In the genomic region with DNA sequence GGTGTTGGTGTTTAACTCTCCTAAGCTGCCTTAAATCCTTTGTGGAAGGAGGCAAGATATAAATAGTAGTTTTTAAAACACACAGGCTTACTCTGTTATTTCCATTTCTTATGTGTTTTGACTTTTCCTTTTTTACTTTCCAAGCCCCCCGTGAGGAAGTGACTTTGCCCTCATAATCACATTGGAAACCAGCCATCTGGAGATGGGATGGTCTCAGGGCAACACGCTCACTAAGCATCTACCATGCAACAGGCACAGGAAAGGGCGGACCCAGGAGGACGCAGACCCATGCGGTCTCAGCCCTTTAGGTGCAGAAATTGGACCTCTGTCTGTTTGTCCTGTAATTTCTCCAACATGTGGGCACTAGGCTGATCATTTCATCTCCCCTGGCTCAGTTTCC, we compare ENCODE assay signal across 14 cellular contexts.
DNase-seq lines count a peak whose midpoint lies in the region; ATAC-seq and TF ChIP-seq lines count a peak whose summit lies in the region.
"Had no signal": no experiment of that assay in that cellular context is flagged by ENCODE, and none has a peak within 500 bp of the region (broad histone marks: within the 10 kb centered on the region; RNA-seq: fewer than 3 reads in every experiment).

No MANE protein-coding gene starts in this region.

- no peaks in the 10 kb centered on the region for H3K36me3 ChIP-seq in mesendoderm (ENCODE audit: control insufficient read depth, insufficient read depth, low read length)
- H3K36me3 ChIP-seq in smooth muscle cell (ENCODE audit: low read depth), result no peaks in the 10 kb centered on the region
- H3K36me3 ChIP-seq: suprapubic skin had no signal

- 0 out of 2 replicates have a peak overlapping the region, but pooled peaks have one; percentile 26 for H3K14ac ChIP-seq in H9 (ENCODE audit: insufficient read depth, low read length)

- WGBS in H9 (ENCODE audit: extremely low coverage, insufficient read length, low lambda C conversion rate), result no CpG with 5 or more reads among the region's 5 CpGs
- WGBS in mesendoderm (ENCODE audit: extremely low coverage, insufficient coverage, low lambda C conversion rate), result no CpG with 5 or more reads among the region's 5 CpGs
- 53% methylated on average over 5 of the region's 5 CpGs for WGBS in smooth muscle cell (ENCODE audit: low lambda C conversion rate)

- H2BK5ac ChIP-seq in H9 (ENCODE audit: insufficient read length, low read length), result no peak overlapping the region
- peak overlapping the region; percentile 64 for H2BK5ac ChIP-seq in mesendoderm (ENCODE audit: low read length)

- no peak overlapping the region for H4K5ac ChIP-seq in H9 (ENCODE audit: insufficient read length, low read depth, low read length)
- peak overlapping the region; percentile 33 for H4K5ac ChIP-seq in mesendoderm (ENCODE audit: low read length)

- 0 out of 7 replicates have a peak overlapping the region, but pooled peaks of 1 of the 3 experiments have one; percentile 63 for H3K27ac Mint-ChIP-seq in H9
- peak overlapping the region in 4 of 5 experiments; percentile 53 to 81 (median 76) for H3K27ac Mint-ChIP-seq in brain
- H3K27ac Mint-ChIP-seq: activated CD4-positive, alpha-beta T cell treated with anti-CD3 and anti-CD28 coated beads, Interleukin-2, amount 10 ng/mL, durations not matched to agents 24 days and 14 days; natural killer cell treated with Interleukin-12 subunit alpha and Interleukin-12 subunit beta and Interleukin-15 and Interleukin-18, amount 100 ng/mL, for 72 hours had no signal

- H3K27ac ChIP-seq in H9 (ENCODE audit: insufficient read length, low read depth, low read length) (no peak overlapping the region), mesendoderm (ENCODE audit: low read depth, low read length) (no peak overlapping the region), smooth muscle cell (ENCODE audit: low read depth) (peak overlapping the region; percentile 68), RWPE1 (no peak overlapping the region)
- H3K27ac ChIP-seq: suprapubic skin had no signal

- H3K79me1 ChIP-seq in H9 (ENCODE audit: insufficient read depth, low read depth, low read length, poor library complexity, severe bottlenecking) (no peaks in the 10 kb centered on the region), mesendoderm (ENCODE audit: low read length) (no peaks in the 10 kb centered on the region)

- no peaks in the 10 kb centered on the region for H3K23me2 ChIP-seq in H9 (ENCODE audit: insufficient read length, low read depth, low read length, poor library complexity, severe bottlenecking)

- no peak overlapping the region for H2AFZ ChIP-seq in H9 (ENCODE audit: low read length)
- H2AFZ ChIP-seq in smooth muscle cell (ENCODE audit: low read depth), result no peak overlapping the region

- H3K36me3 Mint-ChIP-seq in H9 (ENCODE audit: insufficient read depth in 1 of 3, low read depth in 3 of 3) (no peaks in the 10 kb centered on the region), brain (no peaks in the 10 kb centered on the region)
- H3K36me3 Mint-ChIP-seq: natural killer cell treated with Interleukin-12 subunit alpha and Interleukin-12 subunit beta and Interleukin-15 and Interleukin-18, amount 100 ng/mL, for 72 hours had no signal

- TF ChIP-seq CTCF in H9 (conservative IDR thresholded peaks at IDR 0.05) (no peak), brain (conservative IDR thresholded peaks at IDR 0.05) (no peak), smooth muscle cell (IDR thresholded peaks at IDR 0.05; ENCODE audit: borderline replicate concordance, insufficient read depth, poor library complexity, severe bottlenecking) (no peak), RWPE1 (conservative IDR thresholded peaks at IDR 0.05; ENCODE audit: low read depth) (no peak)

- H4K8ac ChIP-seq in H9 (replicated peaks; ENCODE audit: insufficient read length, low read depth, low read length), result no peak overlapping the region
- H4K8ac ChIP-seq in mesendoderm (ENCODE audit: low read depth, low read length), result no peak overlapping the region

- H2BK120ac ChIP-seq in H9 (ENCODE audit: low read depth, low read length, poor library complexity, severe bottlenecking) (no peak overlapping the region), mesendoderm (ENCODE audit: low read depth, low read length) (no peak overlapping the region)

- H4K91ac ChIP-seq in H9 (ENCODE audit: insufficient read length, low read depth, low read length), result no peak overlapping the region

- H3K79me2 ChIP-seq in H9 (ENCODE audit: insufficient read depth, low read length) (no peaks in the 10 kb centered on the region), mesendoderm (ENCODE audit: control insufficient read depth, insufficient read depth, low read length) (no peaks in the 10 kb centered on the region), smooth muscle cell (ENCODE audit: low read depth) (peaks cover 95% of the 10 kb centered on the region)

- ATAC-seq in HG03571 (IDR thresholded peaks at IDR 0.05; ENCODE audit: unreplicated experiment), result no peak
- ATAC-seq: natural killer cell treated with Interleukin-12 subunit alpha and Interleukin-12 subunit beta and Interleukin-15 and Interleukin-18, amount 100 ng/mL, for 72 hours had no signal

- H3K4me3 Mint-ChIP-seq in H9, result no peak overlapping the region
- peak overlapping the region in 1 of 5 experiments; percentile 42 for H3K4me3 Mint-ChIP-seq in brain
- H3K4me3 Mint-ChIP-seq: activated CD4-positive, alpha-beta T cell treated with anti-CD3 and anti-CD28 coated beads, Interleukin-2, amount 10 ng/mL, durations not matched to agents 24 days and 14 days; central memory CD8-positive, alpha-beta T cell; natural killer cell treated with Interleukin-12 subunit alpha and Interleukin-12 subunit beta and Interleukin-15 and Interleukin-18, amount 100 ng/mL, for 72 hours had no signal

- H3K27me3 ChIP-seq in H9 (ENCODE audit: insufficient read depth, low read length) (no peaks in the 10 kb centered on the region), mesendoderm (ENCODE audit: insufficient read depth, low read length, poor library complexity) (no peaks in the 10 kb centered on the region), smooth muscle cell (ENCODE audit: low read depth) (no peaks in the 10 kb centered on the region)
- H3K27me3 ChIP-seq: suprapubic skin had no signal

- H3K4me1 ChIP-seq in H9 (ENCODE audit: insufficient read depth, low read length) (no peaks in the 10 kb centered on the region; the same call in 1 of the 2 replicates), mesendoderm (ENCODE audit: control insufficient read depth, low read depth, low read length) (peaks cover 14% of the 10 kb centered on the region), smooth muscle cell (ENCODE audit: low read depth) (peaks cover 43% of the 10 kb centered on the region)

- no peak overlapping the region for H2BK20ac ChIP-seq in H9 (ENCODE audit: low read depth, low read length, poor library complexity, severe bottlenecking)

- H3K18ac ChIP-seq in H9 (ENCODE audit: insufficient read length, low read depth, low read length), result no peak overlapping the region
- peak overlapping the region; percentile 13 for H3K18ac ChIP-seq in mesendoderm (ENCODE audit: low read length)

- peak overlapping the region; percentile 69 for H2BK12ac ChIP-seq in H9 (ENCODE audit: insufficient read length, low read depth, low read length)

- no peak overlapping the region for H2BK15ac ChIP-seq in H9 (ENCODE audit: low read depth, low read length)
- no peak overlapping the region for H2BK15ac ChIP-seq in mesendoderm (replicated peaks; ENCODE audit: low read depth)

- H3K27me3 Mint-ChIP-seq in H9 (ENCODE audit: low read depth) (peaks cover 39% of the 10 kb centered on the region), brain (peaks cover 8% of the 10 kb centered on the region)
- H3K27me3 Mint-ChIP-seq: activated CD4-positive, alpha-beta T cell treated with anti-CD3 and anti-CD28 coated beads, Interleukin-2, amount 10 ng/mL, durations not matched to agents 24 days and 14 days; central memory CD8-positive, alpha-beta T cell; natural killer cell treated with Interleukin-12 subunit alpha and Interleukin-12 subunit beta and Interleukin-15 and Interleukin-18, amount 100 ng/mL, for 72 hours had no signal

- peaks cover 9% of the 10 kb centered on the region for H3F3A ChIP-seq in smooth muscle cell (ENCODE audit: low read depth)

- H3K56ac ChIP-seq in H9 (ENCODE audit: insufficient read length, low read depth, low read length) (no peak overlapping the region), mesendoderm (ENCODE audit: low read length) (peak overlapping the region; percentile 69)

- H3K4me1 Mint-ChIP-seq in H9, result peaks cover 52 to 53% of the 10 kb centered on the region in 2 experiments
- peaks cover 94% of the 10 kb centered on the region for H3K4me1 Mint-ChIP-seq in brain
- H3K4me1 Mint-ChIP-seq: activated CD4-positive, alpha-beta T cell treated with anti-CD3 and anti-CD28 coated beads, Interleukin-2, amount 10 ng/mL, durations not matched to agents 24 days and 14 days; central memory CD8-positive, alpha-beta T cell had no signal

- H3K4ac ChIP-seq in H9 (ENCODE audit: low read depth, low read length), result no peak overlapping the region
- H3K4ac ChIP-seq in mesendoderm (ENCODE audit: low read depth, low read length), result no peak overlapping the region

- H3T11ph ChIP-seq in H9 (ENCODE audit: low read length), result no peak overlapping the region

- H2AK5ac ChIP-seq in H9 (ENCODE audit: insufficient read length, low read length), result no peak overlapping the region
- no peak overlapping the region for H2AK5ac ChIP-seq in mesendoderm (ENCODE audit: low read length)

- H3K9me3 ChIP-seq in H9 (ENCODE audit: control insufficient read depth, low read depth, low read length) (no peaks in the 10 kb centered on the region), smooth muscle cell (replicated peaks; ENCODE audit: low read depth) (no peaks in the 10 kb centered on the region)
- H3K9me3 ChIP-seq: suprapubic skin had no signal

- H3K4me3 ChIP-seq in mesendoderm (ENCODE audit: low read length), result no peak overlapping the region
- H3K4me3 ChIP-seq in smooth muscle cell, result no peak overlapping the region
- H3K4me3 ChIP-seq: suprapubic skin had no signal

- no peak for DNase-seq in H9
- no peak for DNase-seq in mesendoderm
- DNase-seq in smooth muscle cell (lab: John Stamatoyannopoulos, UW; ENCODE audit: unreplicated experiment), result no peak
- DNase-seq in RWPE1 (ENCODE audit: low spot score), result no peak
- DNase-seq in DMS79 (lab: John Stamatoyannopoulos, UW), result no peak
- no peak for DNase-seq in T-helper 9 cell
- DNase-seq: effector CD4-positive, alpha-beta T cell had no signal

- CTCF ChIA-PET in RWPE1 (lab: Yijun Ruan, JAX), result interaction anchor here (1.1 to 1.8 kb wide), 3 partner anchors 14 to 452 kb away, joined by 3 to 20 read pairs (median 4); no protein-coding TSS in a partner anchor

- POLR2A ChIA-PET in RWPE1 (lab: Yijun Ruan, JAX; ENCODE audit: low non-redundant PET), result no interaction called here

- H3K4me2 ChIP-seq in H9 (ENCODE audit: insufficient read depth, insufficient read length, low read length) (no peak overlapping the region), mesendoderm (ENCODE audit: low read length) (no peak overlapping the region), smooth muscle cell (peak overlapping the region; percentile 73)

- no peaks in the 10 kb centered on the region for H3K9me3 Mint-ChIP-seq in H9
- H3K9me3 Mint-ChIP-seq in brain, result no peaks in the 10 kb centered on the region
- H3K9me3 Mint-ChIP-seq: activated CD4-positive, alpha-beta T cell treated with anti-CD3 and anti-CD28 coated beads, Interleukin-2, amount 10 ng/mL, durations not matched to agents 24 days and 14 days; central memory CD8-positive, alpha-beta T cell; HFFc6; natural killer cell treated with Interleukin-12 subunit alpha and Interleukin-12 subunit beta and Interleukin-15 and Interleukin-18, amount 100 ng/mL, for 72 hours had no signal

- no peak overlapping the region for H3K9ac ChIP-seq in H9 (ENCODE audit: extremely low read depth, insufficient read length, low read length)
- no peak overlapping the region for H3K9ac ChIP-seq in mesendoderm (ENCODE audit: low read length)
- H3K9ac ChIP-seq in smooth muscle cell (ENCODE audit: low read depth), result no peak overlapping the region

- no peak overlapping the region for H3K23ac ChIP-seq in H9 (ENCODE audit: insufficient read length, low read depth, low read length)
- H3K23ac ChIP-seq in mesendoderm (ENCODE audit: low read length), result no peak overlapping the region

- H4K20me1 ChIP-seq in H9 (ENCODE audit: control insufficient read depth, insufficient read depth, insufficient read length) (no peaks in the 10 kb centered on the region), smooth muscle cell (ENCODE audit: low read depth) (peaks cover 100% of the 10 kb centered on the region)
